In the genomic region with DNA sequence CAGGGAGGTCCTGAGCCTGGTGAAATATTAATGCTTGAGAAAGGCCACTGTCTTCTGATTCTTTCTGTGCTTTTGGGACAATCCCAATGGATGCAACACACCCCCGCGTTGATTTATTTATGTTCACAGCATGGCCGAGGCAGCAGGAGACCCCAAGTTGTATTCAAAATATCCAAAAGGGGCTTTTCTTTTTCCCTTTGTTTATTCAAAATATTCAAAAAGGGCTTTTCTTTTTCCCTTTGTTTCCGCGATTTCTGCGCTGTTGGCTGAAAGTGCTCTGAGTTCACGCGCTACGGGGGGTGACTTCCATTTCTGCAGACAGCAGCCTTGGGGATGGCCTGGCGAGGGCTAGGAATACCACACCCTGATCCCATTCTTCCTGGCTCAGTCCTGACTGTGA, we compare ENCODE assay signal across 16 cellular contexts.
"Had no signal": no experiment of that assay in that cellular context is flagged by ENCODE, and none has a peak within 500 bp of the region (broad histone marks: within the 10 kb centered on the region; RNA-seq: fewer than 3 reads in every experiment).

No MANE protein-coding gene starts in this region.

- H3K27ac Mint-ChIP-seq: activated CD4-positive, alpha-beta memory T cell treated with anti-CD3 and anti-CD28 coated beads, Interleukin-2, amount 10 ng/mL, durations not matched to agents 7 days and 5 days; memory B cell; progenitor cell of endocrine pancreas had no signal

- H3K27ac ChIP-seq: cardiac muscle cell, esophagus muscularis mucosa, hepatocyte, left lung, right atrium auricular region, skin epidermis, thoracic aorta had no signal

- DNase-seq: activated CD4-positive, alpha-beta memory T cell treated with anti-CD3 and anti-CD28 coated beads, Interleukin-2, amount 10 ng/mL, durations not matched to agents 7 days and 5 days; activated effector memory CD4-positive, alpha-beta T cell treated with Interleukin-2 at 50 U/mL for 16 hours; activated naive CD4-positive, alpha-beta T cell treated with anti-CD3 and anti-CD28 coated beads, Interleukin-2, amount 50 U/mL, for 16 hours; activated T-cell treated with anti-CD3 and anti-CD28 coated beads, Interleukin-2, amount 50 U/mL, for 4 hours; islet precursor cell; nucleus accumbens had no signal

- H3K36me3 ChIP-seq: cardiac muscle cell, esophagus muscularis mucosa, left lung, right atrium auricular region, thoracic aorta had no signal

- H3K4me1 Mint-ChIP-seq: activated CD4-positive, alpha-beta memory T cell treated with anti-CD3 and anti-CD28 coated beads, Interleukin-2, amount 10 ng/mL, durations not matched to agents 7 days and 5 days; memory B cell had no signal

- H3K27me3 Mint-ChIP-seq: activated CD4-positive, alpha-beta memory T cell treated with anti-CD3 and anti-CD28 coated beads, Interleukin-2, amount 10 ng/mL, durations not matched to agents 7 days and 5 days; memory B cell; naive thymus-derived CD8-positive, alpha-beta T cell had no signal

- H3K9me3 Mint-ChIP-seq: activated T-cell treated with anti-CD3 and anti-CD28 coated beads, Interleukin-2, amount 50 U/mL, for 4 hours; naive thymus-derived CD8-positive, alpha-beta T cell had no signal

- H3K4me1 ChIP-seq: esophagus muscularis mucosa, left lung, right atrium auricular region had no signal

- H3K36me3 Mint-ChIP-seq: memory B cell had no signal

- H3K4me3 Mint-ChIP-seq: activated CD4-positive, alpha-beta memory T cell treated with anti-CD3 and anti-CD28 coated beads, Interleukin-2, amount 10 ng/mL, durations not matched to agents 7 days and 5 days; activated T-cell treated with anti-CD3 and anti-CD28 coated beads, Interleukin-2, amount 50 U/mL, for 4 hours; memory B cell; naive thymus-derived CD8-positive, alpha-beta T cell had no signal

- H3K27me3 ChIP-seq: right atrium auricular region had no signal

- H3K4me3 ChIP-seq: cardiac muscle cell, esophagus muscularis mucosa, hepatocyte, left lung, right atrium auricular region, skin epidermis, thoracic aorta had no signal

- H2AFZ ChIP-seq: hepatocyte had no signal

- H3K79me2 ChIP-seq: hepatocyte had no signal

- H3K4me2 ChIP-seq: hepatocyte had no signal

- H3K9me3 ChIP-seq: esophagus muscularis mucosa, left lung, thoracic aorta had no signal

- ATAC-seq: activated T-cell treated with anti-CD3 and anti-CD28 coated beads, Interleukin-2, amount 50 U/mL, for 4 hours; left lung; naive thymus-derived CD8-positive, alpha-beta T cell had no signal
